ENCODE assay signal across 19 cellular contexts in genomic region chr15:83844742-83845141, GRCh38.
DNase-seq lines count a peak whose midpoint lies in the region; ATAC-seq, FAIRE-seq and TF ChIP-seq lines count a peak whose summit lies in the region.
"Had no signal": no experiment of that assay in that cellular context is flagged by ENCODE, and none has a peak within 500 bp of the region (broad histone marks: within the 10 kb centered on the region; RNA-seq: fewer than 3 reads in every experiment).

No MANE protein-coding gene starts in this region.

- whole genome bisulfite sequencing in psoas muscle, 3 donors, result 71 to 82% (median 78%) methylated on average over 7 of the region's 7 CpGs

- FAIRE-seq in RCC 7860 (lab: Jason Lieb, UNC), result no peak
- FAIRE-seq: keratinocyte had no signal

- H3K4me1 Mint-ChIP-seq in T-cell, result no peaks in the 10 kb centered on the region
- H3K4me1 Mint-ChIP-seq: activated naive CD4-positive, alpha-beta T cell treated with anti-CD3 and anti-CD28 coated beads, Interleukin-2, amount 50 U/mL, for 24 hours; CD4-positive, alpha-beta memory T cell had no signal

- peaks cover 0 to 3% (median 0%) of the 10 kb centered on the region in 3 donors for H3K9me3 Mint-ChIP-seq in T-cell
- H3K9me3 Mint-ChIP-seq: activated naive CD4-positive, alpha-beta T cell treated with anti-CD3 and anti-CD28 coated beads, Interleukin-2, amount 50 U/mL, for 24 hours; CD4-positive, alpha-beta memory T cell had no signal

- no peak overlapping the region for H3K27ac Mint-ChIP-seq in T-cell
- H3K27ac Mint-ChIP-seq: activated naive CD4-positive, alpha-beta T cell treated with anti-CD3 and anti-CD28 coated beads, Interleukin-2, amount 50 U/mL, for 24 hours; CD4-positive, alpha-beta memory T cell had no signal

- TF ChIP-seq CTCF in psoas muscle (IDR thresholded peaks at IDR 0.05), result no peak

- H3K27me3 Mint-ChIP-seq in T-cell, result peaks cover 0 to 8% of the 10 kb centered on the region in 2 donors

- CTCF ChIA-PET in T-cell (lab: Charles Lee), result no interaction called here

- H3K36me3 ChIP-seq in psoas muscle (ENCODE audit: insufficient read depth in 1 of 2, low read depth in 1 of 2), result no peaks in the 10 kb centered on the region
- H3K36me3 ChIP-seq: upper lobe of left lung had no signal

- H3K4me1 ChIP-seq in psoas muscle, result no peaks in the 10 kb centered on the region

- ATAC-seq in psoas muscle (peak in 3 of 4 donors; percentile 71 to 81 (median 76)), T-cell (replicated peaks in 1 of 4) (no peak), HG02571 (IDR thresholded peaks at IDR 0.05; ENCODE audit: unreplicated experiment) (no peak)

- peak overlapping the region; percentile 9 for H3K27ac ChIP-seq in psoas muscle

- H3K36me3 Mint-ChIP-seq in T-cell, result no peaks in the 10 kb centered on the region
- H3K36me3 Mint-ChIP-seq: activated naive CD4-positive, alpha-beta T cell treated with anti-CD3 and anti-CD28 coated beads, Interleukin-2, amount 50 U/mL, for 24 hours; CD4-positive, alpha-beta memory T cell had no signal

- no peak overlapping the region for H3K4me3 ChIP-seq in psoas muscle
- H3K4me3 ChIP-seq: upper lobe of left lung had no signal

- peak; percentile 7 for DNase-seq in DMS 273 treated with DMSO at 0.1 percent for 48 hours (lab: John Stamatoyannopoulos, UW)
- DNase-seq in NCI-H82 treated with DMSO at 0.1 percent for 48 hours (lab: John Stamatoyannopoulos, UW; ENCODE audit: unreplicated experiment), result peak; percentile 88
- DNase-seq in fibroblast of the conjunctiva (ENCODE audit: low read depth), result peak; percentile 32
- DNase-seq in psoas muscle, result peak in 1 of 2 donors; percentile 27
- no peak for DNase-seq in T-cell
- DNase-seq in RCC 7860 (ENCODE audit: low spot score), result no peak
- no peak for DNase-seq in NCI-H510A treated with DMSO at 0.1 percent for 48 hours (lab: John Stamatoyannopoulos, UW)
- DNase-seq: activated CD4-positive, alpha-beta T cell treated with anti-CD3 and anti-CD28 coated beads, Interleukin-2, amount 50 U/mL, for 4 hours; CD4-positive, alpha-beta memory T cell; DMS79 treated with DMSO at 0.1 percent for 48 hours; NCI-H1694; NCI-H2227 treated with DMSO at 0.1 percent for 48 hours; RPMI8226; stimulated activated naive CD4-positive, alpha-beta T cell treated with Interleukin-2 at 50 U/mL for 16 hours; SW 1271; upper lobe of left lung had no signal

- no peaks in the 10 kb centered on the region for H3K27me3 ChIP-seq in psoas muscle (ENCODE audit: insufficient read depth in 3 of 3, low read length in 2 of 3)
- H3K27me3 ChIP-seq: upper lobe of left lung had no signal

- POLR2A ChIA-PET in T-cell (lab: Charles Lee), result no interaction called here

- H3K4me3 Mint-ChIP-seq in T-cell, result no peak overlapping the region
- H3K4me3 Mint-ChIP-seq: activated naive CD4-positive, alpha-beta T cell treated with anti-CD3 and anti-CD28 coated beads, Interleukin-2, amount 50 U/mL, for 24 hours; CD4-positive, alpha-beta memory T cell had no signal

- intact Hi-C loops in psoas muscle (cut with DNase I), result no loop called here

- no peaks in the 10 kb centered on the region for H3K9me3 ChIP-seq in psoas muscle
- H3K9me3 ChIP-seq: upper lobe of left lung had no signal

Comparison
In these comparisons a context has a peak if more than half of its experiments do, and no peak if none do; other contexts are left out.
1. DNase-seq: peak in DMS 273 treated with DMSO at 0.1 percent for 48 hours (single experiment), NCI-H82 treated with DMSO at 0.1 percent for 48 hours (single experiment) and fibroblast of the conjunctiva (single experiment); none in T-cell (0 of 34), RCC 7860 (single experiment) and NCI-H510A treated with DMSO at 0.1 percent for 48 hours (single experiment).
2. ATAC-seq: peak in psoas muscle (3 of 4); none in T-cell (0 of 4) and HG02571 (single experiment).